23 cellular contexts compared by ENCODE assay signal in the genomic region with DNA sequence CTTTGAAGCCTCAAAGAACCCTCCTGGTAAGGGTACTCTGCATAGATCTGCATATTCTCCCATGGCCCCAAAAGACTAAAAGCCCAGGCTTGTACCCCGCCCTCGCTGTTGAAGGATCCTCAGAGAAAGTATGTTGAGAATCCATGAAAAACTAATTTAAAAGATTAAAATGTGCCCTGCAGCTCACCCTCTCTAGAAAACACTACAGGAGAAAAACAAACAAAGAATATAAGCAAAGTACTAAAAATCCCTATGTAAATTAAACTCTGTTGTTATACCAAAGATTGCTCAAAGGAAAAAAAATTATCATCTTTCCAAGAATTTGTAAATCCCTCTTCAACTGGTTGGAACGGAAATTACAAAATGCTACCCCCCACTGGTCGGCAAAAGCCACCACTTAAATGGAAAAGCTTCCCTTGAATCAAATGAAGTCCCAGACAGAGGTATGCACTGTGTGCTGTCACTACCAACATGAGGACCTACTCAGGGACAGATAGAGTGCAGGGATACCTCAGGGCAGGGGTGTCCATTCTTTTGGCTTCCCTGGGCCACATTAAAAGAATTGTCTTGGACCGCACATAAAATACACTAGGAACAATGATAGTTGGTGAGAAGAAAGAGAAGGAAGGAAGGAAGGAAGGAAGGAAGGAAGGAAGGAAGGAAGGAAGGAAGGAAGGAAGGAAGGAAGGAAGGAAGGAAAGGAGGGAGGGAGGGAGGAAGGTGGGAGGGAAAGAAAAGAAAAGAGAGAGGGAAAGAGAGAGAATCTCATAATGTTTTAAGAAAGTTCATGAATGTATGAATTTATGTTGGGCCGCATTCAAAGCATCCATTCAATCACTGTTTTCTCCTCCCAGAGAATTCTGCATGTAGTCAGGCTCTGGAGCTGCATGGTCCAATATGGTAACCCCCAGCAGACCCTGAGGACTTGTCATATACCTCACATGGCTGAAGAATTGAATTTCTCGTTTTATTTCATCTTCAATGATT.
A peak's percentile ranks its signal among the peaks of the same experiment; 100 is the strongest.
DNase-seq lines count a peak whose midpoint lies in the region; ATAC-seq and TF ChIP-seq lines count a peak whose summit lies in the region.
"Had no signal": no experiment of that assay in that cellular context is flagged by ENCODE, and none has a peak within 500 bp of the region (broad histone marks: within the 10 kb centered on the region; RNA-seq: fewer than 3 reads in every experiment).

No MANE protein-coding gene starts in this region.

- no peaks in the 10 kb centered on the region for H3K4me1 Mint-ChIP-seq in natural killer cell treated with Interleukin-12 subunit alpha and Interleukin-12 subunit beta and Interleukin-15 and Interleukin-18, amount 100 ng/mL, for 72 hours (ENCODE audit: low read depth in 2 of 2)
- H3K4me1 Mint-ChIP-seq: activated naive CD4-positive, alpha-beta T cell treated with anti-CD3 and anti-CD28 coated beads, Interleukin-2, amount 10 ng/mL, durations not matched to agents 7 days and 5 days had no signal

- H3K27ac Mint-ChIP-seq in natural killer cell treated with Interleukin-12 subunit alpha and Interleukin-12 subunit beta and Interleukin-15 and Interleukin-18, amount 100 ng/mL, for 72 hours = no peak overlapping the region
- H3K27ac Mint-ChIP-seq: activated CD4-positive, alpha-beta memory T cell treated with anti-CD3 and anti-CD28 coated beads for 36 hours; activated naive CD4-positive, alpha-beta T cell treated with anti-CD3 and anti-CD28 coated beads, Interleukin-2, amount 10 ng/mL, durations not matched to agents 7 days and 5 days had no signal

- ATAC-seq in natural killer cell treated with Interleukin-12 subunit alpha and Interleukin-12 subunit beta and Interleukin-15 and Interleukin-18, amount 100 ng/mL, for 72 hours = no peak
- ATAC-seq: heart left ventricle, upper lobe of right lung had no signal

- intact Hi-C loops in stomach (cut with DNase I; ENCODE audit: low total_unique reads) = no loop called here

- H3K9me3 ChIP-seq in HUES48 (ENCODE audit: control insufficient read depth, insufficient read depth, low read length) (no peaks in the 10 kb centered on the region), stomach (no peaks in the 10 kb centered on the region), suprapubic skin (no peaks in the 10 kb centered on the region)
- H3K9me3 ChIP-seq: heart left ventricle, Peyer's patch, prostate gland, spleen, upper lobe of right lung had no signal

- H3K4me1 ChIP-seq in HUES48 (ENCODE audit: control insufficient read depth, insufficient read depth, low read length) (peaks cover 83% of the 10 kb centered on the region), stomach (peaks cover 40 to 90% (median 54%) of the 10 kb centered on the region in 4 donors), suprapubic skin (peaks cover 32% of the 10 kb centered on the region)

- H3K4me3 Mint-ChIP-seq in natural killer cell treated with Interleukin-12 subunit alpha and Interleukin-12 subunit beta and Interleukin-15 and Interleukin-18, amount 100 ng/mL, for 72 hours = no peak overlapping the region
- H3K4me3 Mint-ChIP-seq: activated CD4-positive, alpha-beta memory T cell treated with anti-CD3 and anti-CD28 coated beads for 36 hours; activated naive CD4-positive, alpha-beta T cell treated with anti-CD3 and anti-CD28 coated beads, Interleukin-2, amount 10 ng/mL, durations not matched to agents 7 days and 5 days had no signal

- peak; percentile 24 for TF ChIP-seq CTCF in brain microvascular endothelial cell (IDR thresholded peaks at IDR 0.05; ENCODE audit: low read depth, low read length, missing control alignments)
- TF ChIP-seq CTCF in stomach (IDR thresholded peaks at IDR 0.05) = no peak
- TF ChIP-seq CTCF in suprapubic skin (IDR thresholded peaks at IDR 0.05) = no peak

- H3K36me3 Mint-ChIP-seq in natural killer cell treated with Interleukin-12 subunit alpha and Interleukin-12 subunit beta and Interleukin-15 and Interleukin-18, amount 100 ng/mL, for 72 hours = no peaks in the 10 kb centered on the region
- H3K36me3 Mint-ChIP-seq: activated CD4-positive, alpha-beta memory T cell treated with anti-CD3 and anti-CD28 coated beads for 36 hours; activated naive CD4-positive, alpha-beta T cell treated with anti-CD3 and anti-CD28 coated beads, Interleukin-2, amount 10 ng/mL, durations not matched to agents 7 days and 5 days had no signal

- DNase-seq in brain microvascular endothelial cell (no peak), iris pigment epithelial cell (ENCODE audit: low read depth) (peak; percentile 55), stomach (no peak), suprapubic skin (ENCODE audit: low spot score in 2 of 2) (no peak), GOT3 (lab: John Stamatoyannopoulos, UW) (no peak)
- DNase-seq in NK-92 treated with Interleukin-12 subunit alpha and Interleukin-12 subunit beta, amount 100 ng/mL, for 24 hours (lab: John Stamatoyannopoulos, UW) = no peak
- no peak for DNase-seq in natural killer cell treated with Interleukin-12 subunit alpha and Interleukin-12 subunit beta and Interleukin-15 and Interleukin-18, amount 100 ng/mL, for 72 hours (ENCODE audit: low spot score)
- DNase-seq: activated CD4-positive, alpha-beta memory T cell treated with anti-CD3 and anti-CD28 coated beads for 36 hours; activated naive CD4-positive, alpha-beta T cell treated with anti-CD3 and anti-CD28 coated beads, Interleukin-2, amount 10 ng/mL, durations not matched to agents 7 days and 5 days; activated T-cell treated with anti-CD3 and anti-CD28 coated beads, Interleukin-2, amount 50 U/mL, for 1 hour; DMS153; GM23248; heart left ventricle; NCI-H1105 treated with DMSO at 0.1 percent for 48 hours; NCI-H2171; NCI-H748 treated with DMSO at 0.1 percent for 48 hours; Peyer's patch; spleen; SW 1271; upper lobe of right lung had no signal

- WGBS in stomach, 5 donors = 60 to 73% (median 67%) methylated on average over 7 of the region's 7 CpGs
- WGBS in suprapubic skin = 89% methylated on average over 7 of the region's 7 CpGs

- TF ChIP-seq EP300 in stomach (IDR thresholded peaks at IDR 0.05) = no peak
- no peak for TF ChIP-seq EP300 in suprapubic skin (IDR thresholded peaks at IDR 0.05)

- H3K4me3 ChIP-seq in HUES48 (ENCODE audit: low read depth, low read length) (no peak overlapping the region; the same call in 1 of the 2 replicates), brain microvascular endothelial cell (ENCODE audit: low read depth, low read length) (no peak overlapping the region), stomach (no peak overlapping the region), suprapubic skin (no peak overlapping the region)
- H3K4me3 ChIP-seq: BLaER1 treated with 17β-estradiol and CSF1 and Interleukin-3, amounts not matched to agents 10 nM and 100 nM; GM23248; heart left ventricle; Peyer's patch; prostate gland; spleen; upper lobe of right lung had no signal

- H3K9ac ChIP-seq in HUES48 (ENCODE audit: low read depth, low read length) = no peak overlapping the region
- H3K9ac ChIP-seq: BLaER1 treated with 17β-estradiol and CSF1 and Interleukin-3, amounts not matched to agents 10 nM and 100 nM; GM23248 had no signal

- peaks cover 2% of the 10 kb centered on the region for H3K9me3 Mint-ChIP-seq in natural killer cell treated with Interleukin-12 subunit alpha and Interleukin-12 subunit beta and Interleukin-15 and Interleukin-18, amount 100 ng/mL, for 72 hours
- H3K9me3 Mint-ChIP-seq: activated CD4-positive, alpha-beta memory T cell treated with anti-CD3 and anti-CD28 coated beads for 36 hours; activated naive CD4-positive, alpha-beta T cell treated with anti-CD3 and anti-CD28 coated beads, Interleukin-2, amount 10 ng/mL, durations not matched to agents 7 days and 5 days had no signal

- H3K27me3 ChIP-seq in HUES48 (ENCODE audit: control insufficient read depth, insufficient read depth, low read length) = no peaks in the 10 kb centered on the region; the same call in 1 of the 2 replicates
- no peaks in the 10 kb centered on the region for H3K27me3 ChIP-seq in brain microvascular endothelial cell (replicated peaks)
- no peaks in the 10 kb centered on the region for H3K27me3 ChIP-seq in stomach
- no peaks in the 10 kb centered on the region for H3K27me3 ChIP-seq in suprapubic skin
- H3K27me3 ChIP-seq: heart left ventricle, Peyer's patch, spleen, upper lobe of right lung had no signal

- peaks cover 4 to 7% of the 10 kb centered on the region in 2 donors for H3K27me3 Mint-ChIP-seq in natural killer cell treated with Interleukin-12 subunit alpha and Interleukin-12 subunit beta and Interleukin-15 and Interleukin-18, amount 100 ng/mL, for 72 hours
- H3K27me3 Mint-ChIP-seq: activated naive CD4-positive, alpha-beta T cell treated with anti-CD3 and anti-CD28 coated beads, Interleukin-2, amount 10 ng/mL, durations not matched to agents 7 days and 5 days had no signal

- no peak for TF ChIP-seq POLR2A in stomach (IDR thresholded peaks at IDR 0.05)
- TF ChIP-seq POLR2A in suprapubic skin (IDR thresholded peaks at IDR 0.05) = no peak

- H3K36me3 ChIP-seq in HUES48 (ENCODE audit: control insufficient read depth, insufficient read depth, low read length) (no peaks in the 10 kb centered on the region), brain microvascular endothelial cell (replicated peaks) (no peaks in the 10 kb centered on the region), stomach (no peaks in the 10 kb centered on the region), suprapubic skin (no peaks in the 10 kb centered on the region)
- H3K36me3 ChIP-seq: BLaER1 treated with 17β-estradiol and CSF1 and Interleukin-3, amounts not matched to agents 10 nM and 100 nM; heart left ventricle; Peyer's patch; prostate gland; spleen; upper lobe of right lung had no signal

- in situ Hi-C loops in brain microvascular endothelial cell (cut with HindIII; ENCODE audit: low pct_ligation_motif_present, low sequenced_read_pairs) = no loop called here

- H3K27ac ChIP-seq in HUES48 (ENCODE audit: low read depth, low read length) (peak overlapping the region; percentile 91), brain microvascular endothelial cell (no peak overlapping the region), stomach (peak overlapping the region; percentile 23 to 94 (median 61)), suprapubic skin (no peak overlapping the region)
- H3K27ac ChIP-seq: BLaER1 treated with 17β-estradiol and CSF1 and Interleukin-3, amounts not matched to agents 10 nM and 100 nM; GM23248 had no signal

Comparison
In these comparisons a context has a peak if more than half of its experiments do, and no peak if none do; other contexts are left out.
1. H3K27ac ChIP-seq: peak in HUES48 (single experiment) and stomach (5 of 5); none in brain microvascular endothelial cell (single experiment) and suprapubic skin (single experiment).